2 cellular contexts compared by ENCODE assay signal in the genomic region with DNA sequence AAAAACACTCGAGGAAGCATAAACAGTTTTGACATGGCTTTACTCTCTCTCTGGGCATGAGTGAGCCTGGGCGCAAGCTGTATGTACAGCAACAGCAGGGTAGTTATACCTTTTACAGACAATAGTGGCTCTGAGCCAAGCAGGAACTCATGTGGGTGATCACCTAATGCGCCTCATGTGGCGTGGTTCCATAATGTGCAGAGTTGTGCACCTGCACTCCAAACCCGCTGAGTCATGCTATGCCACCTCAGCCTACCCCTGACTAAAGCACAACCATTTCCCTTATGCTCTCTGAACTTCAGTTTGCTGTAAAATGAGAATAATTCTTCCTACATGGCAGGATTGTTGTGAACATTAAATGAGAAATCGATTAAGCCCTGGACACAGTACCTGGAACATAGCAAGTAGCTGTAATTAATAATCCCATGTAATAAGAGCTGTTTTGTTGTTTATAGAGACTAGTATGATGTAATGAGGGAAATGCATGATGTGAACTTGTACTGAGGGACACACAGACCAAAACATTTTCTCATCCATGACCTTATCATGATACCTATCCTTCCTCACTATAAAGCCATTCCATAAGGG.
TF ChIP-seq lines count a peak whose summit lies in the region.

No MANE protein-coding gene starts in this region.

TF ChIP-seq in HepG2, 621 proteins besides CTCF, POLR2A, EP300 and RAD21 (continued from another document and continues in another):
- TF ChIP-seq, protein P1, sequence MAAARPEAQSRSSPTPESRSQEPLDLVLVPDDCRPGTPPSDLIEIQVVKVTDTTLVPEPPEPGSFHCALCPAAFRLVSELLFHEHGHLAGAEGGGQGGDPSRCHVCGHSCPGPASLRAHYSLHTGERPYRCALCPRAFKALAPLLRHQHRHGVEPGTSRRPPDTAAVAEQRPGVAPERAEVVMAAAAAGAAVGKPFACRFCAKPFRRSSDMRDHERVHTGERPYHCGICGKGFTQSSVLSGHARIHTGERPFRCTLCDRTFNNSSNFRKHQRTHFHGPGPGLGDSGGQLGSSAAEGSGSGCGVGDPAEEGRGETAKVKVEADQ (CRISPR knock-in tag; IDR thresholded peaks at IDR 0.05; ENCODE audit: borderline replicate concordance): no peak
- TF ChIP-seq, protein P2, sequence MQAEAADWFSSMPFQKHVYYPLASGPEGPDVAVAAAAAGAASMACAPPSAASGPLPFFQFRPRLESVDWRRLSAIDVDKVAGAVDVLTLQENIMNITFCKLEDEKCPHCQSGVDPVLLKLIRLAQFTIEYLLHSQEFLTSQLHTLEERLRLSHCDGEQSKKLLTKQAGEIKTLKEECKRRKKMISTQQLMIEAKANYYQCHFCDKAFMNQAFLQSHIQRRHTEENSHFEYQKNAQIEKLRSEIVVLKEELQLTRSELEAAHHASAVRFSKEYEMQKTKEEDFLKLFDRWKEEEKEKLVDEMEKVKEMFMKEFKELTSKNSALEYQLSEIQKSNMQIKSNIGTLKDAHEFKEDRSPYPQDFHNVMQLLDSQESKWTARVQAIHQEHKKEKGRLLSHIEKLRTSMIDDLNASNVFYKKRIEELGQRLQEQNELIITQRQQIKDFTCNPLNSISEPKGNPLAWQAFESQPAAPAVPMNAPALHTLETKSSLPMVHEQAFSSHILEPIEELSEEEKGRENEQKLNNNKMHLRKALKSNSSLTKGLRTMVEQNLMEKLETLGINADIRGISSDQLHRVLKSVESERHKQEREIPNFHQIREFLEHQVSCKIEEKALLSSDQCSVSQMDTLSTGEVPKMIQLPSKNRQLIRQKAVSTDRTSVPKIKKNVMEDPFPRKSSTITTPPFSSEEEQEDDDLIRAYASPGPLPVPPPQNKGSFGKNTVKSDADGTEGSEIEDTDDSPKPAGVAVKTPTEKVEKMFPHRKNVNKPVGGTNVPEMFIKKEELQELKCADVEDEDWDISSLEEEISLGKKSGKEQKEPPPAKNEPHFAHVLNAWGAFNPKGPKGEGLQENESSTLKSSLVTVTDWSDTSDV (CRISPR knock-in tag; IDR thresholded peaks at IDR 0.05): no peak
- TF ChIP-seq, protein P3, sequence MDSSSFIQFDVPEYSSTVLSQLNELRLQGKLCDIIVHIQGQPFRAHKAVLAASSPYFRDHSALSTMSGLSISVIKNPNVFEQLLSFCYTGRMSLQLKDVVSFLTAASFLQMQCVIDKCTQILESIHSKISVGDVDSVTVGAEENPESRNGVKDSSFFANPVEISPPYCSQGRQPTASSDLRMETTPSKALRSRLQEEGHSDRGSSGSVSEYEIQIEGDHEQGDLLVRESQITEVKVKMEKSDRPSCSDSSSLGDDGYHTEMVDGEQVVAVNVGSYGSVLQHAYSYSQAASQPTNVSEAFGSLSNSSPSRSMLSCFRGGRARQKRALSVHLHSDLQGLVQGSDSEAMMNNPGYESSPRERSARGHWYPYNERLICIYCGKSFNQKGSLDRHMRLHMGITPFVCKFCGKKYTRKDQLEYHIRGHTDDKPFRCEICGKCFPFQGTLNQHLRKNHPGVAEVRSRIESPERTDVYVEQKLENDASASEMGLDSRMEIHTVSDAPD (CRISPR knock-in tag; IDR thresholded peaks at IDR 0.05): no peak
- TF ChIP-seq DR1 (CRISPR knock-in tag; IDR thresholded peaks at IDR 0.05) (no peak), ZNF572 (CRISPR knock-in tag; IDR thresholded peaks at IDR 0.05) (no peak), MAFF (IDR thresholded peaks at IDR 0.05; ENCODE audit: low read depth, low read length) (0 out of 2 replicates have a peak, but pooled peaks have one; percentile 17), POLR2G (IDR thresholded peaks at IDR 0.05; ENCODE audit: low read depth, low read length) (no peak), SAP130 (CRISPR knock-in tag; IDR thresholded peaks at IDR 0.05; ENCODE audit: low read depth) (no peak), FOXK1 (CRISPR knock-in tag; IDR thresholded peaks at IDR 0.05; ENCODE audit: borderline replicate concordance, low read depth) (no peak), ZNF841 (CRISPR knock-in tag; IDR thresholded peaks at IDR 0.05; ENCODE audit: borderline replicate concordance) (no peak), MED1 (CRISPR knock-in tag; IDR thresholded peaks at IDR 0.05) (no peak), GATAD2A (CRISPR knock-in tag; IDR thresholded peaks at IDR 0.05) (no peak), THYN1 (CRISPR knock-in tag; IDR thresholded peaks at IDR 0.05; ENCODE audit: borderline replicate concordance, low read depth) (no peak), KAT8 (CRISPR knock-in tag; IDR thresholded peaks at IDR 0.05) (0 out of 2 replicates have a peak, but pooled peaks have one; percentile 1), ZNF354B (CRISPR knock-in tag; IDR thresholded peaks at IDR 0.05) (no peak), SOX13 (IDR thresholded peaks at IDR 0.05) (no peak), SOX13 (CRISPR knock-in tag; conservative IDR thresholded peaks at IDR 0.05 in 1 of 2, IDR thresholded peaks at IDR 0.05 in 1 of 2) (0 out of 4 replicates have a peak, but pooled peaks of 1 of the 2 experiments have one; percentile 25)
- TF ChIP-seq, protein P4, sequence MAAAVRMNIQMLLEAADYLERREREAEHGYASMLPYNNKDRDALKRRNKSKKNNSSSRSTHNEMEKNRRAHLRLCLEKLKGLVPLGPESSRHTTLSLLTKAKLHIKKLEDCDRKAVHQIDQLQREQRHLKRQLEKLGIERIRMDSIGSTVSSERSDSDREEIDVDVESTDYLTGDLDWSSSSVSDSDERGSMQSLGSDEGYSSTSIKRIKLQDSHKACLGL (CRISPR knock-in tag; IDR thresholded peaks at IDR 0.05): no peak
- TF ChIP-seq, protein P5, sequence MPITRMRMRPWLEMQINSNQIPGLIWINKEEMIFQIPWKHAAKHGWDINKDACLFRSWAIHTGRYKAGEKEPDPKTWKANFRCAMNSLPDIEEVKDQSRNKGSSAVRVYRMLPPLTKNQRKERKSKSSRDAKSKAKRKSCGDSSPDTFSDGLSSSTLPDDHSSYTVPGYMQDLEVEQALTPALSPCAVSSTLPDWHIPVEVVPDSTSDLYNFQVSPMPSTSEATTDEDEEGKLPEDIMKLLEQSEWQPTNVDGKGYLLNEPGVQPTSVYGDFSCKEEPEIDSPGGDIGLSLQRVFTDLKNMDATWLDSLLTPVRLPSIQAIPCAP (CRISPR knock-in tag; IDR thresholded peaks at IDR 0.05; ENCODE audit: low read depth): no peak
- TF ChIP-seq, protein P6, sequence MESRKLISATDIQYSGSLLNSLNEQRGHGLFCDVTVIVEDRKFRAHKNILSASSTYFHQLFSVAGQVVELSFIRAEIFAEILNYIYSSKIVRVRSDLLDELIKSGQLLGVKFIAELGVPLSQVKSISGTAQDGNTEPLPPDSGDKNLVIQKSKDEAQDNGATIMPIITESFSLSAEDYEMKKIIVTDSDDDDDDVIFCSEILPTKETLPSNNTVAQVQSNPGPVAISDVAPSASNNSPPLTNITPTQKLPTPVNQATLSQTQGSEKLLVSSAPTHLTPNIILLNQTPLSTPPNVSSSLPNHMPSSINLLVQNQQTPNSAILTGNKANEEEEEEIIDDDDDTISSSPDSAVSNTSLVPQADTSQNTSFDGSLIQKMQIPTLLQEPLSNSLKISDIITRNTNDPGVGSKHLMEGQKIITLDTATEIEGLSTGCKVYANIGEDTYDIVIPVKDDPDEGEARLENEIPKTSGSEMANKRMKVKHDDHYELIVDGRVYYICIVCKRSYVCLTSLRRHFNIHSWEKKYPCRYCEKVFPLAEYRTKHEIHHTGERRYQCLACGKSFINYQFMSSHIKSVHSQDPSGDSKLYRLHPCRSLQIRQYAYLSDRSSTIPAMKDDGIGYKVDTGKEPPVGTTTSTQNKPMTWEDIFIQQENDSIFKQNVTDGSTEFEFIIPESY (CRISPR knock-in tag; IDR thresholded peaks at IDR 0.05): peak; percentile 72
- TF ChIP-seq, protein P7, sequence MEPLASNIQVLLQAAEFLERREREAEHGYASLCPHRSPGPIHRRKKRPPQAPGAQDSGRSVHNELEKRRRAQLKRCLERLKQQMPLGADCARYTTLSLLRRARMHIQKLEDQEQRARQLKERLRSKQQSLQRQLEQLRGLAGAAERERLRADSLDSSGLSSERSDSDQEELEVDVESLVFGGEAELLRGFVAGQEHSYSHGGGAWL (CRISPR knock-in tag; IDR thresholded peaks at IDR 0.05): no peak

TF ChIP-seq in endothelial cell of umbilical vein, 7 proteins besides CTCF, POLR2A, EP300 and RAD21 (continued from another document):
- TF ChIP-seq POLR2AphosphoS5 (IDR thresholded peaks at IDR 0.05; ENCODE audit: insufficient read depth, low read depth, low read length): no peak
- TF ChIP-seq JUN (IDR thresholded peaks at IDR 0.05; ENCODE audit: borderline replicate concordance, insufficient read depth, insufficient read length, low read depth): no peak
- TF ChIP-seq, protein P8, sequence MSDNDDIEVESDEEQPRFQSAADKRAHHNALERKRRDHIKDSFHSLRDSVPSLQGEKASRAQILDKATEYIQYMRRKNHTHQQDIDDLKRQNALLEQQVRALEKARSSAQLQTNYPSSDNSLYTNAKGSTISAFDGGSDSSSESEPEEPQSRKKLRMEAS (IDR thresholded peaks at IDR 0.05; ENCODE audit: insufficient read depth, insufficient read length): no peak
- TF ChIP-seq FOS (IDR thresholded peaks at IDR 0.05; ENCODE audit: borderline replicate concordance, insufficient read depth, low read length): no peak
- TF ChIP-seq MYC (IDR thresholded peaks at IDR 0.05; ENCODE audit: low read depth, low read length): no peak
